1 cellular context compared by ENCODE assay signal in genomic region chr17:60678118-60678444, GRCh38.
TF ChIP-seq lines count a peak whose summit lies in the region.

No MANE protein-coding gene starts in this region.

TF ChIP-seq in HepG2, 621 proteins besides CTCF, POLR2A, EP300 and RAD21 (continued from another document and continues in another):
- TF ChIP-seq ZBTB25 (CRISPR knock-in tag; IDR thresholded peaks at IDR 0.05) (no peak), ZNF839 (CRISPR knock-in tag; IDR thresholded peaks at IDR 0.05; ENCODE audit: borderline replicate concordance) (no peak), DMTF1 (CRISPR knock-in tag; IDR thresholded peaks at IDR 0.05) (no peak), ZNF407 (CRISPR knock-in tag; IDR thresholded peaks at IDR 0.05; ENCODE audit: not compliant biosample characterization) (no peak), KDM5A (IDR thresholded peaks at IDR 0.05; ENCODE audit: borderline replicate concordance, low read length) (no peak), BRD4 (CRISPR knock-in tag; IDR thresholded peaks at IDR 0.05) (no peak), TERF1 (CRISPR knock-in tag; IDR thresholded peaks at IDR 0.05) (no peak), ZFP90 (CRISPR knock-in tag; IDR thresholded peaks at IDR 0.05; ENCODE audit: borderline replicate concordance) (no peak), ETS1 (CRISPR knock-in tag; IDR thresholded peaks at IDR 0.05) (no peak), CBX5 (CRISPR knock-in tag; IDR thresholded peaks at IDR 0.05; ENCODE audit: borderline replicate concordance) (no peak), ZNF619 (CRISPR knock-in tag; IDR thresholded peaks at IDR 0.05) (peak; percentile 5; the same call in 1 of the 2 replicates), ZNF891 (CRISPR knock-in tag; IDR thresholded peaks at IDR 0.05) (no peak), ZNF460 (CRISPR knock-in tag; IDR thresholded peaks at IDR 0.05; ENCODE audit: borderline replicate concordance) (no peak), ZXDC (CRISPR knock-in tag; IDR thresholded peaks at IDR 0.05) (no peak), HMGXB3 (CRISPR knock-in tag; IDR thresholded peaks at IDR 0.05; ENCODE audit: borderline replicate concordance) (no peak), NFE2 (CRISPR knock-in tag; IDR thresholded peaks at IDR 0.05) (no peak), SMARCE1 (IDR thresholded peaks at IDR 0.05; ENCODE audit: borderline replicate concordance) (no peak), GATAD1 (CRISPR knock-in tag; IDR thresholded peaks at IDR 0.05) (no peak), ZNF180 (CRISPR knock-in tag; IDR thresholded peaks at IDR 0.05; ENCODE audit: borderline replicate concordance, low read depth) (no peak), PHF20 (CRISPR knock-in tag; IDR thresholded peaks at IDR 0.05) (no peak), IRF1 (CRISPR knock-in tag; IDR thresholded peaks at IDR 0.05; ENCODE audit: low read depth) (0 out of 2 replicates have a peak, but pooled peaks have one; percentile 4), MLXIP (CRISPR knock-in tag; IDR thresholded peaks at IDR 0.05; ENCODE audit: borderline replicate concordance) (no peak), HOXD1 (CRISPR knock-in tag; IDR thresholded peaks at IDR 0.05) (no peak), THAP7 (CRISPR knock-in tag; IDR thresholded peaks at IDR 0.05) (no peak), ZNF232 (CRISPR knock-in tag; IDR thresholded peaks at IDR 0.05; ENCODE audit: borderline replicate concordance) (0 out of 2 replicates have a peak, but pooled peaks have one; percentile 21)
